In the genomic region with DNA sequence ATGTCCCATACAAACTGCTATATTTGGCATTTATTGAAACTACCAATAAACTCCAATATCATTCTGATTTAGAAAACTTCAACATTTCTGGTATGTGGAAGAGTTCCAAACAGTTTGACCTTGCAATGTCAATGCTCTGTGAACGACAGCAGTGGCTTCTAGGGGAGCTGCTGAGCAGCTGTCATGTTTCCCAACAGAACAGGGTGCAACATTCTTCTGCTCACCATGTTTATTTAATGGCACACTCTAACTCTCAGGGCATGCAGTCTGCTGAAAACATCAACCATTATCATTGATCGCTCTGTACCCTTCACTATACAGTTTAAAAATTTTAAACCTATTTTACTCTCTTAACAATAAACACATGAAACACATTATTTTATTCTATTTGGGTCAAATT, we compare ENCODE assay signal across 21 cellular contexts. TPM values are rescaled to one million over a fixed set of nuclear protein-coding genes. Genes with fewer than 3 reads are reported as not detected.
DNase-seq lines count a peak whose midpoint lies in the region; ATAC-seq and TF ChIP-seq lines count a peak whose summit lies in the region.
"Had no signal": no experiment of that assay in that cellular context is flagged by ENCODE, and none has a peak within 500 bp of the region (broad histone marks: within the 10 kb centered on the region; RNA-seq: fewer than 3 reads in every experiment).

No MANE protein-coding gene starts in this region.

- DNase-seq in endodermal cell (no peak), left ventricle myocardium superior (no peak), myocyte (ENCODE audit: low read depth) (peak; percentile 89), upper lobe of right lung (no peak), NCI-H226 (no peak), tibial nerve (ENCODE audit: low spot score in 2 of 2) (no peak)
- DNase-seq: BE2C; CD4-positive, alpha-beta T cell; HFFc6; MV-4-11; NCI-H1417; NCI-H1930; NCI-H2171; NCI-H748 treated with DMSO at 0.1 percent for 48 hours; RPMI8226 had no signal

- H3K4me3 ChIP-seq in endodermal cell (ENCODE audit: low read length) (no peak overlapping the region), upper lobe of right lung (no peak overlapping the region), tibial nerve (no peak overlapping the region)
- H3K4me3 ChIP-seq: K562, SJCRH30 had no signal

- no peaks in the 10 kb centered on the region for H3K27me3 Mint-ChIP-seq in endodermal cell (ENCODE audit: insufficient read depth)
- H3K27me3 Mint-ChIP-seq: CD4-positive, alpha-beta T cell had no signal

- no peak for TF ChIP-seq CTCF in endodermal cell (conservative IDR thresholded peaks at IDR 0.05)
- TF ChIP-seq CTCF in upper lobe of right lung (IDR thresholded peaks at IDR 0.05): no peak
- no peak for TF ChIP-seq CTCF in tibial nerve (IDR thresholded peaks at IDR 0.05)

- H3K36me3 Mint-ChIP-seq in endodermal cell (ENCODE audit: low read depth): peaks cover 11% of the 10 kb centered on the region

- no peak overlapping the region for H3K27ac ChIP-seq in endodermal cell (ENCODE audit: low read depth, low read length)
- H3K27ac ChIP-seq in upper lobe of right lung: no peak overlapping the region
- no peak overlapping the region for H3K27ac ChIP-seq in tibial nerve
- H3K27ac ChIP-seq: HL-60, SJCRH30 had no signal

- H3K4me3 Mint-ChIP-seq in endodermal cell: no peak overlapping the region
- H3K4me3 Mint-ChIP-seq: CD4-positive, alpha-beta T cell; HFFc6 had no signal

- peaks cover 11% of the 10 kb centered on the region for H3K4me1 Mint-ChIP-seq in endodermal cell

- no peaks in the 10 kb centered on the region for H3K9me3 Mint-ChIP-seq in endodermal cell
- H3K9me3 Mint-ChIP-seq: CD4-positive, alpha-beta T cell; HFFc6 had no signal

- ATAC-seq in left ventricle myocardium superior: peak; percentile 87
- peak; percentile 67 for ATAC-seq in upper lobe of right lung
- ATAC-seq in GM21619 (IDR thresholded peaks at IDR 0.05; ENCODE audit: unreplicated experiment): no peak
- ATAC-seq: K562 had no signal

- intact Hi-C loops in left ventricle myocardium superior (cut with micrococcal nuclease) (loop anchor here (5.0 kb wide), 1 partner anchor 44 kb away; no protein-coding TSS in a partner anchor), upper lobe of right lung (cut with DNase I) (no loop called here)

- no peak for TF ChIP-seq POLR2A in tibial nerve (IDR thresholded peaks at IDR 0.05)

- WGBS in endodermal cell (ENCODE audit: insufficient coverage in 1 of 2, insufficient read length in 1 of 2), 2 experiments: 69 to 87% methylated on average over 2 of the region's 2 CpGs
- WGBS in tibial nerve, 2 donors: 40 to 42% methylated on average over 2 of the region's 2 CpGs

- H3K36me3 ChIP-seq in endodermal cell (ENCODE audit: control insufficient read depth, insufficient read depth, low read length): peaks cover 64% of the 10 kb centered on the region
- H3K36me3 ChIP-seq in upper lobe of right lung: peaks cover 35% of the 10 kb centered on the region
- peaks cover 0 to 26% (median 0%) of the 10 kb centered on the region in 3 donors for H3K36me3 ChIP-seq in tibial nerve

- no peaks in the 10 kb centered on the region for H3K27me3 ChIP-seq in endodermal cell (ENCODE audit: control insufficient read depth, insufficient read depth, low read length, poor library complexity, severe bottlenecking)
- no peaks in the 10 kb centered on the region for H3K27me3 ChIP-seq in upper lobe of right lung
- H3K27me3 ChIP-seq in tibial nerve: no peaks in the 10 kb centered on the region
- H3K27me3 ChIP-seq: BE2C, SJCRH30 had no signal

- peaks cover 3% of the 10 kb centered on the region for H3K4me1 ChIP-seq in endodermal cell (ENCODE audit: control insufficient read depth, insufficient read depth, low read length)
- peaks cover 28% of the 10 kb centered on the region for H3K4me1 ChIP-seq in upper lobe of right lung
- peaks cover 0 to 13% (median 0%) of the 10 kb centered on the region in 4 donors for H3K4me1 ChIP-seq in tibial nerve
- H3K4me1 ChIP-seq: BE2C had no signal

- H3K9me3 ChIP-seq in endodermal cell (ENCODE audit: control insufficient read depth, low read length): no peaks in the 10 kb centered on the region
- no peaks in the 10 kb centered on the region for H3K9me3 ChIP-seq in upper lobe of right lung
- H3K9me3 ChIP-seq in tibial nerve: no peaks in the 10 kb centered on the region
- H3K9me3 ChIP-seq: BE2C, SJCRH30 had no signal

- H3K9ac ChIP-seq in endodermal cell (ENCODE audit: extremely low read depth, low read length, poor library complexity, severe bottlenecking): peak overlapping the region; percentile 2

- TF ChIP-seq EP300 in tibial nerve (IDR thresholded peaks at IDR 0.05): no peak

- H3K27ac Mint-ChIP-seq in endodermal cell: no peak overlapping the region
- H3K27ac Mint-ChIP-seq: CD4-positive, alpha-beta T cell; HFFc6 had no signal

RNA-seq across cellular contexts. Expression of gene LMOD2, which starts 25.9 kb away (rescaled TPM):
- total RNA-seq in endodermal cell: not detected
- not detected for polyA plus RNA-seq in endodermal cell (2013, experiment 1 of 2)
- polyA plus RNA-seq in endodermal cell (2013, experiment 2 of 2): 0.17 TPM
- 431 TPM for total RNA-seq in left ventricle myocardium superior
- total RNA-seq in myocyte: 125 and 182 TPM in 2 replicates
- 50.4 TPM for polyA plus RNA-seq in myocyte (2012)
- total RNA-seq in upper lobe of right lung: 0.17 TPM
- total RNA-seq in tibial nerve: not detected
- total RNA-seq: CD4-positive, alpha-beta T cell; HFFc6; K562; NCI-H460 had no signal
- polyA plus RNA-seq: AG04450 had no signal

Comparison
In these comparisons a context has a peak if more than half of its experiments do, and no peak if none do; other contexts are left out.
1. RNA of gene LMOD2, which starts 25.9 kb away (total RNA-seq): 431 TPM in left ventricle myocardium superior (single experiment) and 125 to 182 TPM in myocyte; 0.17 TPM in upper lobe of right lung (single experiment), not detected in endodermal cell and not detected in tibial nerve; every median in the first group is over 100 times any median in the second.